In the genomic region with DNA sequence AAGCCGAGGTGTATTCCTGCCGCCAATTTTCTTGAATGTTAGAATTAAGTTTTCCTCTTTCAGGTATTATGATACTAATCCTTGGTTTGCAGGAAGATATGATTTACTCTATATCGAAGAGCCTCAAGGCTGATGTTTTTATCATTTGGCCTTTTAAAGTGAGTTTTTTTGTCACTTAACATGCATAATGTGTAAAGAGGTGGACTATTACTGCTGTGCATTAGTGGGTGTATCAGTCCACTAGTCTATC, we compare ENCODE assay signal across 8 cellular contexts. TPM values are rescaled to one million over a fixed set of nuclear protein-coding genes. Genes with fewer than 3 reads are reported as not detected.
DNase-seq lines count a peak whose midpoint lies in the region; ATAC-seq and TF ChIP-seq lines count a peak whose summit lies in the region.

No MANE protein-coding gene starts in this region.

- H3K9me3 Mint-ChIP-seq in activated T-helper 2 cell treated with anti-CD3 and anti-CD28 coated beads, Interferon-gamma antibody, Interleukin-2, Interleukin-4, amounts not matched to agents 10 μg/mL and 5 μg/mL and 100 μg/mL, durations not matched to agents 14 hours and 24 hours and 36 hours = peaks cover 4% of the 10 kb centered on the region

- H3K27me3 ChIP-seq in right lobe of liver (no peaks in the 10 kb centered on the region), vagina (no peaks in the 10 kb centered on the region)

- peak; percentile 11 for ATAC-seq in GM18870 (IDR thresholded peaks at IDR 0.05; ENCODE audit: unreplicated experiment)
- ATAC-seq in HG02938 (IDR thresholded peaks at IDR 0.05; ENCODE audit: unreplicated experiment) = peak; percentile 1
- ATAC-seq in right lobe of liver = no peak
- ATAC-seq in HG03025 (IDR thresholded peaks at IDR 0.05; ENCODE audit: low FRiP score, unreplicated experiment) = no peak

- DNase-seq in activated T-helper 2 cell treated with anti-CD3 and anti-CD28 coated beads, Interferon-gamma antibody, Interleukin-2, Interleukin-4, amounts not matched to agents 10 μg/mL and 5 μg/mL and 100 μg/mL, durations not matched to agents 14 hours and 24 hours and 36 hours (ENCODE audit: low spot score) = no peak
- DNase-seq in right lobe of liver (no peak), vagina (ENCODE audit: extremely low spot score in 2 of 2) (no peak), G401 (ENCODE audit: low spot score) (no peak), NCI-H1694 treated with DMSO at 0.1 percent for 48 hours (lab: John Stamatoyannopoulos, UW) (no peak)

- H3K36me3 Mint-ChIP-seq in activated T-helper 2 cell treated with anti-CD3 and anti-CD28 coated beads, Interferon-gamma antibody, Interleukin-2, Interleukin-4, amounts not matched to agents 10 μg/mL and 5 μg/mL and 100 μg/mL, durations not matched to agents 14 hours and 24 hours and 36 hours (ENCODE audit: low read depth) = peaks cover 3% of the 10 kb centered on the region

- no peaks in the 10 kb centered on the region for H3K9me3 ChIP-seq in right lobe of liver
- no peaks in the 10 kb centered on the region for H3K9me3 ChIP-seq in vagina

- H3K36me3 ChIP-seq in right lobe of liver (no peaks in the 10 kb centered on the region), vagina (no peaks in the 10 kb centered on the region)

- TF ChIP-seq POLR2A in right lobe of liver (IDR thresholded peaks at IDR 0.05) (no peak), vagina (IDR thresholded peaks at IDR 0.05) (no peak)

- WGBS in right lobe of liver (ENCODE audit: insufficient coverage, low coverage, low lambda C conversion rate, missing lambda C conversion rate) = 11% methylated on average over 3 of the region's 3 CpGs

- in situ Hi-C loops in G401 (cut with HindIII; ENCODE audit: low sequenced_read_pairs) = no loop called here

- peaks cover 33% of the 10 kb centered on the region for H3K4me1 Mint-ChIP-seq in activated T-helper 2 cell treated with anti-CD3 and anti-CD28 coated beads, Interferon-gamma antibody, Interleukin-2, Interleukin-4, amounts not matched to agents 10 μg/mL and 5 μg/mL and 100 μg/mL, durations not matched to agents 14 hours and 24 hours and 36 hours (ENCODE audit: low read depth)

- H3K27ac ChIP-seq in right lobe of liver (peak overlapping the region; percentile 88 to 93 (median 91)), vagina (peak overlapping the region; percentile 96)

- H3K4me3 Mint-ChIP-seq in activated T-helper 2 cell treated with anti-CD3 and anti-CD28 coated beads, Interferon-gamma antibody, Interleukin-2, Interleukin-4, amounts not matched to agents 10 μg/mL and 5 μg/mL and 100 μg/mL, durations not matched to agents 14 hours and 24 hours and 36 hours (ENCODE audit: low read depth) = peak overlapping the region; percentile 96

- H3K4me1 ChIP-seq in right lobe of liver (peaks cover 0 to 16% (median 4%) of the 10 kb centered on the region in 4 donors), vagina (peaks cover 14% of the 10 kb centered on the region)

- intact Hi-C loops in activated T-helper 2 cell treated with anti-CD3 and anti-CD28 coated beads, Interferon-gamma antibody, Interleukin-2, Interleukin-4, amounts not matched to agents 10 μg/mL and 5 μg/mL and 100 μg/mL, durations not matched to agents 14 hours and 24 hours and 36 hours (cut with micrococcal nuclease) = loop anchor here (5.0 to 10.0 kb wide), 3 partner anchors 52 to 1761 kb away; a partner anchor contains a TSS
- intact Hi-C loops in right lobe of liver (cut with DNase I) = no loop called here
- intact Hi-C loops in vagina (cut with DNase I) = no loop called here

- peak overlapping the region; percentile 99 for H3K27ac Mint-ChIP-seq in activated T-helper 2 cell treated with anti-CD3 and anti-CD28 coated beads, Interferon-gamma antibody, Interleukin-2, Interleukin-4, amounts not matched to agents 10 μg/mL and 5 μg/mL and 100 μg/mL, durations not matched to agents 14 hours and 24 hours and 36 hours

- H3K27me3 Mint-ChIP-seq in activated T-helper 2 cell treated with anti-CD3 and anti-CD28 coated beads, Interferon-gamma antibody, Interleukin-2, Interleukin-4, amounts not matched to agents 10 μg/mL and 5 μg/mL and 100 μg/mL, durations not matched to agents 14 hours and 24 hours and 36 hours (ENCODE audit: low read depth) = peaks cover 4% of the 10 kb centered on the region

- TF ChIP-seq CTCF in right lobe of liver (IDR thresholded peaks at IDR 0.05) (no peak), vagina (IDR thresholded peaks at IDR 0.05) (no peak)

- peak overlapping the region; percentile 56 to 60 (median 58) for H3K4me3 ChIP-seq in right lobe of liver
- H3K4me3 ChIP-seq in vagina = peak overlapping the region; percentile 60

RNA-seq across cellular contexts. Expression of a gene that starts 11.1 kb away (rescaled TPM):
- total RNA-seq in activated T-helper 2 cell treated with anti-CD3 and anti-CD28 coated beads, Interferon-gamma antibody, Interleukin-2, Interleukin-4, amounts not matched to agents 10 μg/mL and 5 μg/mL and 100 μg/mL, durations not matched to agents 14 hours and 24 hours and 36 hours = 361 and 384 TPM in 2 replicates
- total RNA-seq in right lobe of liver (10 to 100 TPM; 19.8 to 43.2 (median 29.9) TPM), vagina (103 TPM)
- 186 and 272 TPM in 2 replicates for total RNA-seq in G401 (2014; rRNA removed; shearing (Covaris generic))

Comparison
In these comparisons a context has a peak if more than half of its experiments do, and no peak if none do; other contexts are left out.
1. ATAC-seq: peak in GM18870 (single experiment) and HG02938 (single experiment); none in right lobe of liver (0 of 4) and HG03025 (single experiment).